In genomic region chr3:169304716-169305115, GRCh38 we compare ENCODE assay signal across 19 cellular contexts.
"Had no signal": no experiment of that assay in that cellular context is flagged by ENCODE, and none has a peak within 500 bp of the region (broad histone marks: within the 10 kb centered on the region; RNA-seq: fewer than 3 reads in every experiment).

No MANE protein-coding gene starts in this region.

- ATAC-seq: left lobe of liver; naive thymus-derived CD4-positive, alpha-beta T cell; sciatic nerve; stimulated activated effector memory CD8-positive, alpha-beta T cell treated with anti-CD3 and anti-CD28 coated beads, Interleukin-12 subunit alpha, Interleukin-12 subunit beta, amount 100 ng/mL, for 72 hours had no signal

- H3K4me3 ChIP-seq: dorsolateral prefrontal cortex, lung, mucosa of descending colon, neural progenitor cell, prostate gland, right atrium auricular region, testis, tibial artery, upper lobe of left lung had no signal

- H3K36me3 ChIP-seq: neural progenitor cell, prostate gland, right atrium auricular region, tibial artery, upper lobe of left lung had no signal

- H3K9me3 ChIP-seq: mucosa of descending colon, prostate gland, right atrium auricular region, testis, tibial artery, upper lobe of left lung had no signal

- H2AFZ ChIP-seq: neural progenitor cell, parathyroid adenoma had no signal

- H3K27ac ChIP-seq: dorsolateral prefrontal cortex, neural progenitor cell, parathyroid adenoma, prostate gland, right atrium auricular region, testis, tibial artery, upper lobe of left lung had no signal

- DNase-seq: dorsolateral prefrontal cortex; effector CD4-positive, alpha-beta T cell; naive thymus-derived CD4-positive, alpha-beta T cell; stimulated activated CD4-positive, alpha-beta T cell treated with anti-CD3 and anti-CD28 coated beads, Interleukin-2, amount 100 ng/mL, for 24 hours; stimulated activated CD4-positive, alpha-beta T cell treated with anti-CD3 and anti-CD28 coated beads, Interleukin-4, amount 100 ng/mL, for 24 hours; stimulated activated naive CD4-positive, alpha-beta T cell treated with Interleukin-2 at 50 U/mL for 16 hours; substantia nigra; testis; tibial artery; upper lobe of left lung had no signal

- H3K27me3 ChIP-seq: neural progenitor cell, right atrium auricular region, tibial artery, upper lobe of left lung had no signal

- H3K79me2 ChIP-seq: parathyroid adenoma had no signal

- H3K4me2 ChIP-seq: neural progenitor cell had no signal

- H3K9ac ChIP-seq: neural progenitor cell, parathyroid adenoma had no signal

- H3K4me1 ChIP-seq: parathyroid adenoma, prostate gland, right atrium auricular region, testis, tibial artery had no signal
